In the genomic region with DNA sequence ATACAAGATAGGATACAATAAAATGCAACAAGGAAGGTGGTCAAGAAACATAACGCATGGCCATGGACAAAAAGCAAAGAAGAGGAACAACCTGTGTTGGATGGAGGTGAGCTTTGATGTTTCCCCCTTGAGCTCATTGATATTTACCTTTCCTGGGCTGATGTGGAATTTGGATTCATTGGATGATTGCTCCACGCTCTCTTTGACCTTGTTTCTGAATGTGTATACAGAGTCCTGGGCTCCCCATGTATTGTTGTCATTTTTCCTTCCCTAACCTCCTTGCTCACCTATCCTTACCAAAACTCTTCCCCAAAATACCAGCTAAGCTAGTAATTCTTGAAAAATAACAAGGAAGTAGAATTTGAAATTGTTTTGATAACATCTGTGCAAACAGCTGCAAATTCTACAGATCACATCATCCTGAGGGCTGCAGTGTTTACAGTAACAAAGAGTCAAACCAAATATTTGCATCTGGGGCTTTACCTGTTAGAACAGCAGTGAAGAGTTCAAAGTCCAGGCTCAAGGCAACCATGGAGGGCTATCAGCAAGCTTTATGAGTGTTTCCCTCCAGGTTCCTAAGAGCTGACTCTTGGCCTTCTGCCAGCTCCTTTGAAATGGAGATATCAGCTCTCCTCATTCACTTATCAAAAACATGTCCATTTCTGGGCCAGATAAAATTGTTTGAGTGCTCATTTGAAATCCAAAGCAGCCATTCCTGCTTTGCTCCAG, we compare ENCODE assay signal across 8 cellular contexts.
A peak's percentile ranks its signal among the peaks of the same experiment; 100 is the strongest.
DNase-seq lines count a peak whose midpoint lies in the region; ATAC-seq and TF ChIP-seq lines count a peak whose summit lies in the region.

No MANE protein-coding gene starts in this region.

- no peaks in the 10 kb centered on the region for H3K23me2 ChIP-seq in H9 (ENCODE audit: insufficient read length, low read depth, low read length, poor library complexity, severe bottlenecking)

- H3K4me3 Mint-ChIP-seq in H9, result no peak overlapping the region

- H3K18ac ChIP-seq in H9 (ENCODE audit: insufficient read length, low read depth, low read length), result no peak overlapping the region

- no peak overlapping the region for H2BK5ac ChIP-seq in H9 (ENCODE audit: insufficient read length, low read length)

- H2BK12ac ChIP-seq in H9 (ENCODE audit: insufficient read length, low read depth, low read length), result no peak overlapping the region

- H4K91ac ChIP-seq in H9 (ENCODE audit: insufficient read length, low read depth, low read length), result no peak overlapping the region

- no peaks in the 10 kb centered on the region for H3K79me1 ChIP-seq in H9 (ENCODE audit: insufficient read depth, low read depth, low read length, poor library complexity, severe bottlenecking)

- H3K27me3 ChIP-seq in fibroblast of lung (ENCODE audit: control insufficient read depth, insufficient read depth, low read length) (no peaks in the 10 kb centered on the region), H9 (ENCODE audit: insufficient read depth, low read length) (0 out of 2 replicates have a peak, but pooled peaks cover 2% of the 10 kb centered on the region)
- no peaks in the 10 kb centered on the region for H3K27me3 ChIP-seq in effector memory CD4-positive, alpha-beta T cell (replicated peaks; ENCODE audit: control insufficient read depth, insufficient read depth, low read length, poor library complexity, severe bottlenecking)

- peak; percentile 86 for ATAC-seq in HG02885 (IDR thresholded peaks at IDR 0.05; ENCODE audit: poor library complexity, unreplicated experiment)

- WGBS in H9 (ENCODE audit: extremely low coverage, insufficient read length, low lambda C conversion rate), result no CpG with 5 or more reads among the region's 2 CpGs

- H3K4me1 Mint-ChIP-seq in H9, result peaks cover 10 to 12% of the 10 kb centered on the region in 2 experiments

- no peak overlapping the region for H3K14ac ChIP-seq in H9 (ENCODE audit: insufficient read depth, low read length)

- H3K4me3 ChIP-seq in fibroblast of lung (replicated peaks in 1 of 4; ENCODE audit: control extremely low read depth in 1 of 4, insufficient read depth in 1 of 4, low read depth in 3 of 4, low read length in 4 of 4), result no peak overlapping the region
- no peak overlapping the region for H3K4me3 ChIP-seq in effector memory CD4-positive, alpha-beta T cell (ENCODE audit: insufficient read depth, low read depth, low read length, poor library complexity, severe bottlenecking)

- peaks cover 14% of the 10 kb centered on the region for H3K27me3 Mint-ChIP-seq in H9 (ENCODE audit: low read depth)

- no peak overlapping the region for H2BK20ac ChIP-seq in H9 (ENCODE audit: low read depth, low read length, poor library complexity, severe bottlenecking)

- no peaks in the 10 kb centered on the region for H3K36me3 Mint-ChIP-seq in H9 (ENCODE audit: insufficient read depth in 1 of 3, low read depth in 3 of 3)

- no peak overlapping the region for H4K8ac ChIP-seq in H9 (replicated peaks; ENCODE audit: insufficient read length, low read depth, low read length)

- H2AFZ ChIP-seq in fibroblast of lung (ENCODE audit: low read length) (no peak overlapping the region), H9 (ENCODE audit: low read length) (no peak overlapping the region)

- H2BK15ac ChIP-seq in H9 (ENCODE audit: low read depth, low read length), result no peak overlapping the region

- H4K20me1 ChIP-seq in fibroblast of lung (ENCODE audit: control insufficient read depth, extremely low read depth, insufficient read depth, low read length) (no peaks in the 10 kb centered on the region), H9 (ENCODE audit: control insufficient read depth, insufficient read depth, insufficient read length) (no peaks in the 10 kb centered on the region)

- H3K4me1 ChIP-seq in fibroblast of lung (ENCODE audit: control insufficient read depth, extremely low read depth, insufficient read depth, low read length), result no peaks in the 10 kb centered on the region
- H3K4me1 ChIP-seq in effector memory CD4-positive, alpha-beta T cell (ENCODE audit: control insufficient read depth, insufficient read depth, low read length, poor library complexity, severe bottlenecking), result no peaks in the 10 kb centered on the region
- H3K4me1 ChIP-seq in H9 (ENCODE audit: insufficient read depth, low read length), result no peaks in the 10 kb centered on the region; the same call in 1 of the 2 replicates

- no peak overlapping the region for H3K23ac ChIP-seq in H9 (ENCODE audit: insufficient read length, low read depth, low read length)

- H4K5ac ChIP-seq in H9 (ENCODE audit: insufficient read length, low read depth, low read length), result no peak overlapping the region

- H3K79me2 ChIP-seq in fibroblast of lung (ENCODE audit: control insufficient read depth, insufficient read depth, low read length) (no peaks in the 10 kb centered on the region), H9 (ENCODE audit: insufficient read depth, low read length) (no peaks in the 10 kb centered on the region)

- H3T11ph ChIP-seq in H9 (ENCODE audit: low read length), result no peak overlapping the region

- DNase-seq in NCI-H82 (lab: John Stamatoyannopoulos, UW), result peak; percentile 14
- DNase-seq in NCI-H82 treated with DMSO at 0.1 percent for 48 hours (lab: John Stamatoyannopoulos, UW; ENCODE audit: unreplicated experiment), result no peak
- DNase-seq in NCI-H2029 treated with DMSO at 0.1 percent for 48 hours (lab: John Stamatoyannopoulos, UW), result peak; percentile 99
- DNase-seq in fibroblast of lung (ENCODE audit: low read depth in 2 of 2), result peak; percentile 7 to 21
- no peak for DNase-seq in activated CD4-positive, alpha-beta T cell treated with anti-CD3 and anti-CD28 coated beads, Interleukin-2, amount 50 U/mL, for 1 hour
- no peak for DNase-seq in effector memory CD4-positive, alpha-beta T cell
- no peak for DNase-seq in H9

- H3K36me3 ChIP-seq in fibroblast of lung (ENCODE audit: control insufficient read depth, insufficient read depth, low read length), result no peaks in the 10 kb centered on the region
- H3K36me3 ChIP-seq in effector memory CD4-positive, alpha-beta T cell (ENCODE audit: control insufficient read depth, insufficient read depth, low read length), result no peaks in the 10 kb centered on the region

- no peak overlapping the region for H3K27ac Mint-ChIP-seq in H9

- TF ChIP-seq CTCF in fibroblast of lung (conservative IDR thresholded peaks at IDR 0.05 in 1 of 2, IDR thresholded peaks at IDR 0.05 in 1 of 2; ENCODE audit: low read depth in 1 of 2, low read length in 2 of 2), result no peak
- no peak for TF ChIP-seq CTCF in H9 (conservative IDR thresholded peaks at IDR 0.05)

- H3K9ac ChIP-seq in fibroblast of lung (ENCODE audit: insufficient read depth, low read length) (no peak overlapping the region), H9 (ENCODE audit: extremely low read depth, insufficient read length, low read length) (no peak overlapping the region)

- H3K9me3 ChIP-seq in fibroblast of lung (ENCODE audit: control insufficient read depth, insufficient read depth, low read depth, low read length), result no peaks in the 10 kb centered on the region
- no peaks in the 10 kb centered on the region for H3K9me3 ChIP-seq in effector memory CD4-positive, alpha-beta T cell (ENCODE audit: control insufficient read depth, low read length)
- no peaks in the 10 kb centered on the region for H3K9me3 ChIP-seq in H9 (ENCODE audit: control insufficient read depth, low read depth, low read length)

- no peak overlapping the region for H2BK120ac ChIP-seq in H9 (ENCODE audit: low read depth, low read length, poor library complexity, severe bottlenecking)

- H3K56ac ChIP-seq in H9 (ENCODE audit: insufficient read length, low read depth, low read length), result no peak overlapping the region

- no peak overlapping the region for H2AK5ac ChIP-seq in H9 (ENCODE audit: insufficient read length, low read length)

- H3K9me3 Mint-ChIP-seq in H9, result no peaks in the 10 kb centered on the region

- H3K27ac ChIP-seq in fibroblast of lung (ENCODE audit: insufficient read depth, low read length) (no peak overlapping the region), H9 (ENCODE audit: insufficient read length, low read depth, low read length) (no peak overlapping the region)
- H3K27ac ChIP-seq in effector memory CD4-positive, alpha-beta T cell (ENCODE audit: insufficient read depth, low read length, poor library complexity, severe bottlenecking), result no peak overlapping the region

- no peak overlapping the region for H3K4ac ChIP-seq in H9 (ENCODE audit: low read depth, low read length)

- H3K4me2 ChIP-seq in fibroblast of lung (ENCODE audit: extremely low read depth, insufficient read depth, low read length), result no peak overlapping the region
- H3K4me2 ChIP-seq in H9 (ENCODE audit: insufficient read depth, insufficient read length, low read length), result no peak overlapping the region

Comparison
In these comparisons a context has a peak if more than half of its experiments do, and no peak if none do; other contexts are left out.
1. DNase-seq: peak in NCI-H82 (single experiment), NCI-H2029 treated with DMSO at 0.1 percent for 48 hours (single experiment) and fibroblast of lung (2 of 2); none in NCI-H82 treated with DMSO at 0.1 percent for 48 hours (single experiment), activated CD4-positive, alpha-beta T cell treated with anti-CD3 and anti-CD28 coated beads, Interleukin-2, amount 50 U/mL, for 1 hour (single experiment), effector memory CD4-positive, alpha-beta T cell (0 of 3) and H9 (single experiment).